Comparison of ENCODE assay signal across 12 cellular contexts in the genomic region with DNA sequence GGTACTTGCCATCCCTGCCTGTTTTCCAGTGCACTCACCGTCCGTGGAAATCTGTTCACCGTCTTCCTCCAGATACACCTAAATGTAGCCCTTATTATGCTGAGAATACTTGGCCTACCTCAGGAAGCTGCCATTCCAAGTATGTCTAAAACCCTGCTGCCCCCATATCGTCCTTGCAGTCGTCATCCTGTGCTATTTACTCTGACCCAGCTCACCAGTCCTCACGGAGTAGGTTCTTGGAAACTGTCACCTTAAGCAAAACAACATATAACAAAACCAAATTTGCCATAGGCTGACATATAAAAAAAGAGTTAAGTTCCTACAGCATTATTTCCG. TPM values are rescaled to one million over a fixed set of nuclear protein-coding genes. Genes with fewer than 3 reads are reported as not detected.
DNase-seq lines count a peak whose midpoint lies in the region; ATAC-seq and TF ChIP-seq lines count a peak whose summit lies in the region.
"Had no signal": no experiment of that assay in that cellular context is flagged by ENCODE, and none has a peak within 500 bp of the region (broad histone marks: within the 10 kb centered on the region; RNA-seq: fewer than 3 reads in every experiment).

No MANE protein-coding gene starts in this region.

- H3K79me2 ChIP-seq in OCI-LY7 (ENCODE audit: insufficient read depth, low read depth, low read length) = peaks cover 32% of the 10 kb centered on the region

- no peaks in the 10 kb centered on the region for H3K27me3 ChIP-seq in effector memory CD4-positive, alpha-beta T cell (replicated peaks; ENCODE audit: control insufficient read depth, insufficient read depth, low read length, poor library complexity, severe bottlenecking)
- H3K27me3 ChIP-seq in psoas muscle (ENCODE audit: insufficient read depth in 3 of 3, low read length in 2 of 3) = peaks cover 0 to 24% (median 2%) of the 10 kb centered on the region in 3 donors
- H3K27me3 ChIP-seq in tibial nerve = no peaks in the 10 kb centered on the region
- H3K27me3 ChIP-seq: SJSA1 had no signal

- WGBS in psoas muscle, 3 donors = 75 to 82% (median 80%) methylated on average over 7 of the region's 7 CpGs
- 79 to 84% methylated on average over 7 of the region's 7 CpGs for WGBS in tibial nerve, 2 donors

- DNase-seq in GM12864 (ENCODE audit: low read depth) (no peak), OCI-LY7 (ENCODE audit: low spot score) (no peak), psoas muscle (no peak), tibial nerve (ENCODE audit: low spot score in 2 of 2) (no peak)
- no peak for DNase-seq in effector memory CD4-positive, alpha-beta T cell
- DNase-seq: erythroblast, midbrain, NCI-H2029 had no signal

- peak overlapping the region; percentile 82; the same call in 1 of the 2 replicates for H2AFZ ChIP-seq in OCI-LY7 (ENCODE audit: low read length)

- ATAC-seq in psoas muscle (no peak), HG02798 (IDR thresholded peaks at IDR 0.05; ENCODE audit: poor library complexity, unreplicated experiment) (no peak), HG03135 (IDR thresholded peaks at IDR 0.05; ENCODE audit: unreplicated experiment) (no peak), GM19397 (IDR thresholded peaks at IDR 0.05; ENCODE audit: unreplicated experiment) (no peak)

- H3K9me3 ChIP-seq in OCI-LY7 (ENCODE audit: low read length) = no peaks in the 10 kb centered on the region
- no peaks in the 10 kb centered on the region for H3K9me3 ChIP-seq in effector memory CD4-positive, alpha-beta T cell (ENCODE audit: control insufficient read depth, low read length)
- H3K9me3 ChIP-seq in psoas muscle = no peaks in the 10 kb centered on the region
- H3K9me3 ChIP-seq in tibial nerve = no peaks in the 10 kb centered on the region

- no peak for TF ChIP-seq CTCF in GM12864 (IDR thresholded peaks at IDR 0.05; ENCODE audit: low read depth, low read length, missing control alignments)
- no peak for TF ChIP-seq CTCF in OCI-LY7 (conservative IDR thresholded peaks at IDR 0.05; ENCODE audit: low read length)
- no peak for TF ChIP-seq CTCF in psoas muscle (IDR thresholded peaks at IDR 0.05)
- TF ChIP-seq CTCF in tibial nerve (IDR thresholded peaks at IDR 0.05) = no peak

- H3K4me3 ChIP-seq in GM12864 (ENCODE audit: low read depth, low read length) (peak overlapping the region; percentile 98), OCI-LY7 (ENCODE audit: low read depth, low read length, poor library complexity, severe bottlenecking) (no peak overlapping the region), psoas muscle (peak overlapping the region; percentile 93), tibial nerve (no peak overlapping the region)
- H3K4me3 ChIP-seq in effector memory CD4-positive, alpha-beta T cell (ENCODE audit: insufficient read depth, low read depth, low read length, poor library complexity, severe bottlenecking) = no peak overlapping the region

- no TSS peak for BruUV-seq in OCI-LY7 (replicated peaks; lab: Mats Ljungman, UMichigan)

- TF ChIP-seq POLR2A in tibial nerve (IDR thresholded peaks at IDR 0.05) = no peak

- H3K36me3 ChIP-seq in OCI-LY7 (ENCODE audit: insufficient read depth, low read length) (no peaks in the 10 kb centered on the region), psoas muscle (ENCODE audit: insufficient read depth in 1 of 2, low read depth in 1 of 2) (no peaks in the 10 kb centered on the region), tibial nerve (no peaks in the 10 kb centered on the region)
- H3K36me3 ChIP-seq in effector memory CD4-positive, alpha-beta T cell (ENCODE audit: control insufficient read depth, insufficient read depth, low read length) = no peaks in the 10 kb centered on the region

- TF ChIP-seq EP300 in tibial nerve (IDR thresholded peaks at IDR 0.05) = no peak

- H3K27ac ChIP-seq in OCI-LY7 (ENCODE audit: low read depth, low read length, poor library complexity, severe bottlenecking) = no peak overlapping the region
- H3K27ac ChIP-seq in effector memory CD4-positive, alpha-beta T cell (ENCODE audit: insufficient read depth, low read length, poor library complexity, severe bottlenecking) = peak overlapping the region; percentile 67
- H3K27ac ChIP-seq in psoas muscle = no peak overlapping the region
- H3K27ac ChIP-seq in tibial nerve = peak overlapping the region in 2 of 4 donors; percentile 89 to 93

- intact Hi-C loops in OCI-LY7 (cut with micrococcal nuclease; ENCODE audit: unreplicated experiment) = no loop called here
- intact Hi-C loops in psoas muscle (cut with DNase I) = no loop called here

- POLR2A ChIA-PET in OCI-LY7 (lab: Charles Lee) = interaction anchor here (1.1 kb wide), 1 partner anchor 16 kb away, joined by 3 read pairs; no protein-coding TSS in a partner anchor

- H4K20me1 ChIP-seq in OCI-LY7 (ENCODE audit: insufficient read depth, low read length) = peaks cover 30% of the 10 kb centered on the region

- peaks cover 28% of the 10 kb centered on the region for H3K4me1 ChIP-seq in OCI-LY7 (ENCODE audit: insufficient read depth, low read length, poor library complexity, severe bottlenecking)
- peaks cover 16% of the 10 kb centered on the region for H3K4me1 ChIP-seq in effector memory CD4-positive, alpha-beta T cell (ENCODE audit: control insufficient read depth, insufficient read depth, low read length, poor library complexity, severe bottlenecking)
- peaks cover 24% of the 10 kb centered on the region for H3K4me1 ChIP-seq in psoas muscle
- H3K4me1 ChIP-seq in tibial nerve = peaks cover 0 to 27% (median 3%) of the 10 kb centered on the region in 4 donors

- H3K9me2 ChIP-seq in OCI-LY7 (ENCODE audit: insufficient read depth, low read length) = no peaks in the 10 kb centered on the region

- peak overlapping the region; percentile 83; the same call in 1 of the 2 replicates for H3K4me2 ChIP-seq in OCI-LY7 (ENCODE audit: low read length)

- CTCF ChIA-PET in OCI-LY7 (lab: Charles Lee; ENCODE audit: unreplicated experiment) = no interaction called here

RNA-seq across cellular contexts. Expression of gene PIP4K2A, which starts 0.9 kb away (rescaled TPM):
- 32.5 and 37.9 TPM in 2 replicates for total RNA-seq in OCI-LY7 (2014; rRNA removed; shearing (Covaris generic))
- 42.6 and 43.3 TPM in 2 replicates for total RNA-seq in OCI-LY7 (2022)
- 1 to 10 TPM; 5.9 to 9.7 (median 8.0) TPM for total RNA-seq in psoas muscle
- polyA plus RNA-seq in psoas muscle = 1 to 10 TPM; 2.3 to 7.6 (median 4.3) TPM
- 10 to 100 TPM; 29.3 to 52.4 (median 34.5) TPM for total RNA-seq in tibial nerve

Comparison
In these comparisons a context has a peak if more than half of its experiments do, and no peak if none do; other contexts are left out.
1. H3K4me3 ChIP-seq: peak in GM12864 (single experiment) and psoas muscle (single experiment); none in OCI-LY7 (single experiment), effector memory CD4-positive, alpha-beta T cell (single experiment) and tibial nerve (0 of 4).